9 cellular contexts compared by ENCODE assay signal in the genomic region with DNA sequence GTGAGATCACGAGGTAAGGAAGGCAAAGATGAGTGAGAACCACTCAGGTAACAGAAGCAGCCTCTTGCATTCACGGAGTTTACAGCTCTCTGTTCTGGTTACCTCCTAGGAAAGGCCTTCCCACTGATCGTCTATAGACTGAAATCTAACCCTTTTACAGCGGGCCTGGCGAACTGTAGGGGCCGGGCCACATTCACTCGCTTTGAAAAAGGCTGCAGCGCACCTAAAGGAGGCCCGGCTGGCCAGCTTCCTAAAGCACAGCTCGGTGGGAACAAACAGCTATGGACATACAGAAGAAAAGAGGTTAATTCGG. TPM values are rescaled to one million over a fixed set of nuclear protein-coding genes. Genes with fewer than 3 reads are reported as not detected.
DNase-seq lines count a peak whose midpoint lies in the region; ATAC-seq, FAIRE-seq and TF ChIP-seq lines count a peak whose summit lies in the region.
"Had no signal": no experiment of that assay in that cellular context is flagged by ENCODE, and none has a peak within 500 bp of the region (broad histone marks: within the 10 kb centered on the region; RNA-seq: fewer than 3 reads in every experiment).

No MANE protein-coding gene starts in this region.

- intact Hi-C loops in cardiac septum (cut with DNase I), result loop anchor here (2.0 kb wide), 1 partner anchor 27 kb away; no protein-coding TSS in a partner anchor
- intact Hi-C loops in prostate gland (cut with DNase I), result loop anchor here (1.0 kb wide), 1 partner anchor 27 kb away; no protein-coding TSS in a partner anchor

- H3K9me3 ChIP-seq in cardiac muscle cell (ENCODE audit: low read depth) (no peaks in the 10 kb centered on the region), prostate gland (no peaks in the 10 kb centered on the region)

- peak overlapping the region; percentile 98 for H3K4me3 Mint-ChIP-seq in T-helper 2 cell treated with Interferon-gamma antibody and Interleukin-4, amounts not matched to agents 5 μg/mL and 100 μg/mL, for 36 hours

- H3K4me1 Mint-ChIP-seq in T-helper 2 cell treated with Interferon-gamma antibody and Interleukin-4, amounts not matched to agents 5 μg/mL and 100 μg/mL, for 36 hours (ENCODE audit: low read depth), result peaks cover 41% of the 10 kb centered on the region

- H3K4me1 ChIP-seq in cardiac muscle cell (ENCODE audit: low read depth) (peaks cover 16% of the 10 kb centered on the region), foreskin keratinocyte (peaks cover 8% of the 10 kb centered on the region), prostate gland (replicated peaks) (peaks cover 14% of the 10 kb centered on the region)

- H3K36me3 Mint-ChIP-seq in T-helper 2 cell treated with Interferon-gamma antibody and Interleukin-4, amounts not matched to agents 5 μg/mL and 100 μg/mL, for 36 hours (ENCODE audit: low read depth), result peaks cover 51% of the 10 kb centered on the region

- 1% methylated on average over 11 of the region's 11 CpGs for WGBS in prostate gland

- DNase-seq in cardiac muscle cell (ENCODE audit: low read depth in 1 of 2, low spot score in 1 of 2) (peak; percentile 31 to 38), cardiac septum (ENCODE audit: low spot score) (no peak), foreskin keratinocyte (peak in 1 of 2 donors; percentile 5), prostate gland (ENCODE audit: low spot score) (no peak), GM19239 (ENCODE audit: insufficient read length, low spot score) (no peak)
- no peak for DNase-seq in T-helper 2 cell treated with Interferon-gamma antibody and Interleukin-4, amounts not matched to agents 5 μg/mL and 100 μg/mL, for 36 hours (ENCODE audit: low spot score)

- H3K4me3 ChIP-seq in cardiac muscle cell, result peak overlapping the region; percentile 86
- peak overlapping the region; percentile 51 to 74 for H3K4me3 ChIP-seq in prostate gland

- H3K27ac Mint-ChIP-seq in T-helper 2 cell treated with Interferon-gamma antibody and Interleukin-4, amounts not matched to agents 5 μg/mL and 100 μg/mL, for 36 hours, result peak overlapping the region; percentile 93

- H3K9me3 Mint-ChIP-seq in T-helper 2 cell treated with Interferon-gamma antibody and Interleukin-4, amounts not matched to agents 5 μg/mL and 100 μg/mL, for 36 hours, result no peaks in the 10 kb centered on the region

- FAIRE-seq in GM19239 (lab: Jason Lieb, UNC), result no peak
- FAIRE-seq: islet of Langerhans had no signal

- H3K36me3 ChIP-seq in cardiac muscle cell (peaks cover 28% of the 10 kb centered on the region), prostate gland (no peaks in the 10 kb centered on the region)

- no peaks in the 10 kb centered on the region for H3K27me3 Mint-ChIP-seq in T-helper 2 cell treated with Interferon-gamma antibody and Interleukin-4, amounts not matched to agents 5 μg/mL and 100 μg/mL, for 36 hours (ENCODE audit: low read depth)

- no peak for TF ChIP-seq POLR2A in prostate gland (IDR thresholded peaks at IDR 0.05)

- no peak for TF ChIP-seq CTCF in cardiac muscle cell (IDR thresholded peaks at IDR 0.05; ENCODE audit: low read depth, low read length)
- no peak for TF ChIP-seq CTCF in foreskin keratinocyte (conservative IDR thresholded peaks at IDR 0.05)
- TF ChIP-seq CTCF in prostate gland (IDR thresholded peaks at IDR 0.05), result no peak

- H3K27ac ChIP-seq in cardiac muscle cell (peak overlapping the region; percentile 93), foreskin keratinocyte (peak overlapping the region; percentile 49), prostate gland (peak overlapping the region; percentile 61 to 65)

- H3K27me3 ChIP-seq in cardiac muscle cell, result no peaks in the 10 kb centered on the region
- no peaks in the 10 kb centered on the region for H3K27me3 ChIP-seq in foreskin keratinocyte
- no peaks in the 10 kb centered on the region for H3K27me3 ChIP-seq in prostate gland (replicated peaks; ENCODE audit: insufficient read depth)

- peak; percentile 4 for ATAC-seq in foreskin keratinocyte
- ATAC-seq in HG02840 (IDR thresholded peaks at IDR 0.05; ENCODE audit: low FRiP score, unreplicated experiment), result no peak
- ATAC-seq in HG03175 (IDR thresholded peaks at IDR 0.05; ENCODE audit: unreplicated experiment), result no peak

RNA-seq across cellular contexts. Expression of a gene that starts 0.6 kb away (rescaled TPM):
- total RNA-seq in cardiac muscle cell (81.4 and 282 TPM in 2 replicates), cardiac septum (958 TPM), foreskin keratinocyte (421 and 463 TPM in 2 replicates), prostate gland (100 to 1,000 TPM; 206 to 234 TPM)
- polyA plus RNA-seq in cardiac muscle cell (663 and 909 TPM in 2 replicates), foreskin keratinocyte (606 and 654 TPM in 2 replicates)

RNA-seq across cellular contexts. Expression of a gene that starts 0.7 kb away (rescaled TPM):
- total RNA-seq in cardiac muscle cell, result 20.4 and 30.3 TPM in 2 replicates
- polyA plus RNA-seq in cardiac muscle cell, result 17.9 and 20.1 TPM in 2 replicates
- 15.5 TPM for total RNA-seq in cardiac septum
- 47.9 and 53.1 TPM in 2 replicates for total RNA-seq in foreskin keratinocyte
- polyA plus RNA-seq in foreskin keratinocyte, result 26.9 and 27.9 TPM in 2 replicates
- total RNA-seq in prostate gland, result 10 to 100 TPM; 13.3 to 33.8 TPM

RNA-seq across cellular contexts. Expression of a gene that starts 27.9 kb away (rescaled TPM):
- total RNA-seq in cardiac muscle cell (4.7 and 7.1 TPM in 2 replicates), cardiac septum (1.4 TPM), foreskin keratinocyte (7.6 and 9.5 TPM in 2 replicates), prostate gland (10 to 100 TPM in 1 of 2 donors, 1 to 10 TPM in 1; 3.7 to 16.0 TPM)
- polyA plus RNA-seq in cardiac muscle cell (4.6 TPM in 2 replicates), foreskin keratinocyte (3.0 and 4.4 TPM in 2 replicates)

RNA-seq across cellular contexts. Expression of a gene that starts 44.8 kb away (rescaled TPM):
- total RNA-seq in cardiac muscle cell (11.5 and 21.4 TPM in 2 replicates), cardiac septum (6.3 TPM), foreskin keratinocyte (14.1 and 14.2 TPM in 2 replicates), prostate gland (10 to 100 TPM; 11.4 to 12.4 TPM)
- polyA plus RNA-seq in cardiac muscle cell (14.7 and 20.6 TPM in 2 replicates), foreskin keratinocyte (8.2 and 9.8 TPM in 2 replicates)

RNA-seq across cellular contexts. Expression of a gene that starts 56.5 kb away (rescaled TPM):
- 0.95 and 3.7 TPM in 2 replicates for total RNA-seq in cardiac muscle cell
- 1.1 TPM in 2 replicates for polyA plus RNA-seq in cardiac muscle cell
- total RNA-seq in cardiac septum, result 12.7 TPM
- total RNA-seq in foreskin keratinocyte, result 6.4 and 11.0 TPM in 2 replicates
- 5.7 and 9.8 TPM in 2 replicates for polyA plus RNA-seq in foreskin keratinocyte
- total RNA-seq in prostate gland, result 10 to 100 TPM; 11.7 to 82.8 TPM

Comparison
In these comparisons a context has a peak if more than half of its experiments do, and no peak if none do; other contexts are left out.
1. DNase-seq: peak in cardiac muscle cell (2 of 2); none in cardiac septum (single experiment), T-helper 2 cell treated with Interferon-gamma antibody and Interleukin-4, amounts not matched to agents 5 μg/mL and 100 μg/mL, for 36 hours (single experiment), prostate gland (single experiment) and GM19239 (single experiment).
2. Peak in every context shown above with its lines, with median percentiles within 50 percentile points of each other: H3K27ac ChIP-seq.